8 cellular contexts compared by ENCODE assay signal in the genomic region with DNA sequence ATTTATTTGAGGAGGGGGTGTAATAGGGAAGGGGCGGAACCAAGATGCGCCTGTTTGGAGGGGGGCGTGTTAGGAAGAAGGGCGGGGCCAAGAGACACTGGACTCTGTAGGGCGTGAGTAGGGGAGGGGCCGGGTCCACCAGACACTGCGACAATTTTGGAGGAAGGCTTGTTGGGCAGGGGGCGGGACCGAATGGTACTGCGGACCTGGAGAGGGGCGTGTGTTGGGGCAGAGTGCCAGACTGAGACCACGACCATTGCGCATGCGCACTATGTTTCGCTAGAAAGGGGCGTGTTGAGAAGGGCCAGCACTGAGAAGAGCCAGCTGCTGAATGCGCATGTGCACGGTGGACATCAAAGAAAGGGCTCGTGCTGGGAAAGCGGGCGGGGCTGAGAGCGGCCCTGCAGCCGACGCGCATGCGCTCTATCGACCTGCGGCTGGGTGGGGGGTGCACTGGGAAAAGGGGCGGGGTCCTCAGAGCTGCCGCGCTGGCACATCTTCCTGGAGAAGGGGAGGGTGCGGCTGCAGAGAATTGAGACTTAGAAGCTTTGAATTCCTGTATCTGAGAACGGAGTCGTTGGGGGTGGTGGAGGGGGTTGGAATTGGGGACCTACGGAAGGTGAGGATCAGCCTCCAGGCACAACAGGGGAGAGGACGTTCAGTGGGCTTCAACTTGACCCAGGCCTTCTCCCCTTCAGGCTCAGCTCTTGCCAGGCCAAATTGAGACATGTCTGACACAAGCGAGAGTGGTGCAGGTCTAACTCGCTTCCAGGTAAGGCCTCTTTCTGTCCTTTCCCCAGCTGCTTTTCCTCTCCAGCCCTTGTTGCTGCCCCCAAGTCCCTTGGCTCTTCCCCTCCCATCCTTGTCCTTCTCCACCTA. TPM values are rescaled to one million over a fixed set of nuclear protein-coding genes. Genes with fewer than 3 reads are reported as not detected.
DNase-seq lines count a peak whose midpoint lies in the region; ATAC-seq and TF ChIP-seq lines count a peak whose summit lies in the region.

No MANE protein-coding gene starts in this region.

- CTCF ChIA-PET in activated CD8-positive, alpha-beta T cell treated with anti-CD3 and anti-CD28 coated beads for 36 hours (lab: Charles Lee) = interaction anchor here (1.3 kb wide), 1 partner anchor 169 kb away, joined by 3 read pairs; no protein-coding TSS in a partner anchor

- H3K4me1 Mint-ChIP-seq in CD14-positive monocyte = peaks cover 20% of the 10 kb centered on the region
- H3K4me1 Mint-ChIP-seq in activated CD8-positive, alpha-beta T cell treated with anti-CD3 and anti-CD28 coated beads for 36 hours (ENCODE audit: low read depth) = peaks cover 9% of the 10 kb centered on the region

- peak overlapping the region; percentile 88 to 94 for H3K4me3 Mint-ChIP-seq in CD14-positive monocyte
- H3K4me3 Mint-ChIP-seq in activated CD8-positive, alpha-beta T cell treated with anti-CD3 and anti-CD28 coated beads for 36 hours = peak overlapping the region; percentile 89

- intact Hi-C loops in CD14-positive monocyte (cut with micrococcal nuclease) (loop anchor here (10.0 kb wide), 5 partner anchors 164 to 1124 kb away; a partner anchor contains a TSS), lower leg skin (cut with DNase I; ENCODE audit: low total_unique reads) (no loop called here)
- intact Hi-C loops in activated CD8-positive, alpha-beta T cell treated with anti-CD3 and anti-CD28 coated beads for 36 hours (cut with micrococcal nuclease) = no loop called here

- peak overlapping the region; percentile 77 to 92 (median 89) for H3K27ac Mint-ChIP-seq in CD14-positive monocyte
- peak overlapping the region; percentile 94 for H3K27ac Mint-ChIP-seq in activated CD8-positive, alpha-beta T cell treated with anti-CD3 and anti-CD28 coated beads for 36 hours

- no peak for TF ChIP-seq POLR2A in lower leg skin (IDR thresholded peaks at IDR 0.05)

- DNase-seq in CD14-positive monocyte (ENCODE audit: low spot score) = peak; percentile 92
- peak; percentile 96 for DNase-seq in HK-2 (ENCODE audit: unreplicated experiment)
- peak; percentile 96 for DNase-seq in NCI-H82 treated with DMSO at 0.1 percent for 48 hours (lab: John Stamatoyannopoulos, UW; ENCODE audit: unreplicated experiment)
- peak; percentile 93 for DNase-seq in activated CD8-positive, alpha-beta T cell treated with anti-CD3 and anti-CD28 coated beads for 36 hours
- peak; percentile 95 for DNase-seq in ecto neural progenitor cell (ENCODE audit: low spot score)
- peak; percentile 92 to 98 for DNase-seq in lower leg skin (ENCODE audit: low spot score in 2 of 2)
- DNase-seq in stimulated activated CD4-positive, alpha-beta T cell treated with anti-CD3 and anti-CD28 coated beads, Interleukin-4, amount 100 ng/mL, for 4 hours = peak; percentile 78 to 86

- ATAC-seq in GM19455 (IDR thresholded peaks at IDR 0.05; ENCODE audit: unreplicated experiment) = peak; percentile 72
- peak; percentile 92 for ATAC-seq in activated CD8-positive, alpha-beta T cell treated with anti-CD3 and anti-CD28 coated beads for 36 hours

- H3K27me3 Mint-ChIP-seq in CD14-positive monocyte (ENCODE audit: low read depth in 3 of 3) = peaks cover 2 to 10% (median 6%) of the 10 kb centered on the region in 3 donors
- no peaks in the 10 kb centered on the region for H3K27me3 Mint-ChIP-seq in activated CD8-positive, alpha-beta T cell treated with anti-CD3 and anti-CD28 coated beads for 36 hours

- WGBS in lower leg skin, 2 donors = 2 to 41% methylated on average over 38 of the region's 38 CpGs

- TF ChIP-seq CTCF in CD14-positive monocyte (IDR thresholded peaks at IDR 0.05) (no peak), lower leg skin (IDR thresholded peaks at IDR 0.05) (no peak)
- no peak for TF ChIP-seq CTCF in activated CD8-positive, alpha-beta T cell treated with anti-CD3 and anti-CD28 coated beads for 36 hours (IDR thresholded peaks at IDR 0.05)

- POLR2A ChIA-PET in activated CD8-positive, alpha-beta T cell treated with anti-CD3 and anti-CD28 coated beads for 36 hours (lab: Charles Lee) = interaction anchor here (0.7 to 2.0 kb wide), 3 partner anchors 10 to 354 kb away, joined by 3 to 11 read pairs (median 3); no protein-coding TSS in a partner anchor

- H3K9me3 Mint-ChIP-seq in CD14-positive monocyte = peaks cover 0 to 5% (median 2%) of the 10 kb centered on the region in 7 donors
- no peaks in the 10 kb centered on the region for H3K9me3 Mint-ChIP-seq in activated CD8-positive, alpha-beta T cell treated with anti-CD3 and anti-CD28 coated beads for 36 hours

- peak overlapping the region; percentile 65 for H3K4me3 ChIP-seq in lower leg skin (ENCODE audit: low read depth, poor library complexity, severe bottlenecking)

- peaks cover 14 to 21% of the 10 kb centered on the region in 2 donors for H3K36me3 Mint-ChIP-seq in CD14-positive monocyte
- peaks cover 6% of the 10 kb centered on the region for H3K36me3 Mint-ChIP-seq in activated CD8-positive, alpha-beta T cell treated with anti-CD3 and anti-CD28 coated beads for 36 hours (ENCODE audit: low read depth)

RNA-seq across cellular contexts. Expression of a gene that starts 1.3 kb away (rescaled TPM):
- polyA plus RNA-seq in CD14-positive monocyte = 10 to 100 TPM; 38.3 to 39.1 TPM
- 10 to 100 TPM; 33.9 to 36.0 TPM for total RNA-seq in activated CD8-positive, alpha-beta T cell treated with anti-CD3 and anti-CD28 coated beads for 36 hours
- total RNA-seq in lower leg skin = 10 to 100 TPM; 59.6 to 85.2 (median 72.8) TPM

RNA-seq across cellular contexts. Expression of a gene that starts 10.8 kb away (rescaled TPM):
- not detected for polyA plus RNA-seq in CD14-positive monocyte
- total RNA-seq in activated CD8-positive, alpha-beta T cell treated with anti-CD3 and anti-CD28 coated beads for 36 hours = not detected
- total RNA-seq in lower leg skin = under 1 TPM in 1 of 4 donors, not detected in 3; 0.06 TPM

Comparison
In these comparisons a context has a peak if more than half of its experiments do, and no peak if none do; other contexts are left out.
1. Peak in every context shown above with its lines: DNase-seq, ATAC-seq and H3K4me3 ChIP-seq.
2. intact Hi-C loops: an anchor here in CD14-positive monocyte (10.0 kb wide); none called in activated CD8-positive, alpha-beta T cell treated with anti-CD3 and anti-CD28 coated beads for 36 hours and lower leg skin.